In genomic region chr1:218364028-218364710, GRCh38 we compare ENCODE assay signal across 15 cellular contexts. TPM values are rescaled to one million over a fixed set of nuclear protein-coding genes. Genes with fewer than 3 reads are reported as not detected.
DNase-seq lines count a peak whose midpoint lies in the region; TF ChIP-seq lines count a peak whose summit lies in the region.
"Had no signal": no experiment of that assay in that cellular context is flagged by ENCODE, and none has a peak within 500 bp of the region (broad histone marks: within the 10 kb centered on the region; RNA-seq: fewer than 3 reads in every experiment).

No MANE protein-coding gene starts in this region.

- H3K27me3 ChIP-seq in osteoblast (ENCODE audit: insufficient read depth, low read length): no peaks in the 10 kb centered on the region
- H3K27me3 ChIP-seq in vagina: no peaks in the 10 kb centered on the region

- H3K4me1 Mint-ChIP-seq in endothelial cell (ENCODE audit: unreplicated experiment): no peaks in the 10 kb centered on the region
- H3K4me1 Mint-ChIP-seq: naive thymus-derived CD4-positive, alpha-beta T cell had no signal

- no peak overlapping the region for H3K4me3 ChIP-seq in choroid plexus epithelial cell (ENCODE audit: low read depth, low read length)
- no peak overlapping the region for H3K4me3 ChIP-seq in osteoblast (ENCODE audit: insufficient read depth, low read length)
- no peak overlapping the region for H3K4me3 ChIP-seq in vagina

- DNase-seq in NCI-H2029 (lab: John Stamatoyannopoulos, UW) (peak; percentile 24), NCI-H2029 treated with DMSO at 0.1 percent for 48 hours (lab: John Stamatoyannopoulos, UW) (no peak), choroid plexus epithelial cell (ENCODE audit: low read depth) (peak; percentile 26), osteoblast (ENCODE audit: insufficient read length, low spot score, missing footprints) (no peak), vagina (ENCODE audit: extremely low spot score in 2 of 2) (no peak), endothelial cell (ENCODE audit: low spot score) (no peak)
- DNase-seq in activated effector memory CD4-positive, alpha-beta T cell treated with anti-CD3 and anti-CD28 coated beads, Interleukin-2, amount 50 U/mL, for 16 hours: no peak
- no peak for DNase-seq in activated CD4-positive, alpha-beta T cell treated with anti-CD3 and anti-CD28 coated beads for 48 hours
- DNase-seq: DND-41; effector memory CD4-positive, alpha-beta T cell; left ventricle myocardium superior; naive thymus-derived CD4-positive, alpha-beta T cell; retina; substantia nigra had no signal

- no peak overlapping the region for H3K4me2 ChIP-seq in osteoblast (ENCODE audit: insufficient read depth, low read length)

- H4K20me1 ChIP-seq in osteoblast (ENCODE audit: insufficient read depth, low read length): no peaks in the 10 kb centered on the region

- H3K27ac ChIP-seq in osteoblast (ENCODE audit: low read depth, low read length) (peak overlapping the region; percentile 56), vagina (peak overlapping the region; percentile 49)
- H3K27ac ChIP-seq: C4-2B had no signal

- H3K27me3 Mint-ChIP-seq in endothelial cell (ENCODE audit: unreplicated experiment): peaks cover 2% of the 10 kb centered on the region

- no peak for TF ChIP-seq CTCF in choroid plexus epithelial cell (conservative IDR thresholded peaks at IDR 0.05; ENCODE audit: low read depth, low read length)
- TF ChIP-seq CTCF in osteoblast (IDR thresholded peaks at IDR 0.05; ENCODE audit: extremely low read depth, low read depth, low read length): no peak
- TF ChIP-seq CTCF in vagina (IDR thresholded peaks at IDR 0.05): no peak
- no peak for TF ChIP-seq CTCF in endothelial cell (IDR thresholded peaks at IDR 0.05; ENCODE audit: unreplicated experiment)

- H3K4me1 ChIP-seq in osteoblast (ENCODE audit: insufficient read depth, low read length) (peaks cover 23% of the 10 kb centered on the region), vagina (peaks cover 36% of the 10 kb centered on the region)

- no peaks in the 10 kb centered on the region for H3K9me3 Mint-ChIP-seq in endothelial cell (ENCODE audit: unreplicated experiment)
- H3K9me3 Mint-ChIP-seq: naive thymus-derived CD4-positive, alpha-beta T cell had no signal

- H3K36me3 Mint-ChIP-seq in endothelial cell (ENCODE audit: low read depth, unreplicated experiment): no peaks in the 10 kb centered on the region
- H3K36me3 Mint-ChIP-seq: naive thymus-derived CD4-positive, alpha-beta T cell had no signal

- no peak for TF ChIP-seq POLR2A in vagina (IDR thresholded peaks at IDR 0.05)

- peaks cover 9% of the 10 kb centered on the region for H3K36me3 ChIP-seq in osteoblast (ENCODE audit: insufficient read depth, low read length)
- H3K36me3 ChIP-seq in vagina: no peaks in the 10 kb centered on the region

- no peaks in the 10 kb centered on the region for H3K9me3 ChIP-seq in osteoblast (ENCODE audit: low read depth, low read length)
- H3K9me3 ChIP-seq in vagina: no peaks in the 10 kb centered on the region

- H3K79me2 ChIP-seq in osteoblast (ENCODE audit: insufficient read depth, low read length): peaks cover 53% of the 10 kb centered on the region

- intact Hi-C loops in vagina (cut with DNase I): no loop called here

- H3K27ac Mint-ChIP-seq in endothelial cell (ENCODE audit: unreplicated experiment): no peak overlapping the region

- no peak overlapping the region for H3K4me3 Mint-ChIP-seq in endothelial cell (ENCODE audit: unreplicated experiment)
- H3K4me3 Mint-ChIP-seq: naive thymus-derived CD4-positive, alpha-beta T cell had no signal

- H2AFZ ChIP-seq in osteoblast (ENCODE audit: low read length): no peak overlapping the region

RNA-seq across cellular contexts. Expression of gene TGFB2, which starts 19.0 kb away (rescaled TPM):
- 12.7 and 13.4 TPM in 2 replicates for total RNA-seq in osteoblast
- 16.9 TPM for total RNA-seq in vagina
- 0.62 TPM for total RNA-seq in endothelial cell (ENCODE audit: unreplicated experiment)
- total RNA-seq: naive thymus-derived CD4-positive, alpha-beta T cell had no signal

Comparison
In these comparisons a context has a peak if more than half of its experiments do, and no peak if none do; other contexts are left out.
1. DNase-seq: peak in NCI-H2029 (single experiment) and choroid plexus epithelial cell (single experiment); none in NCI-H2029 treated with DMSO at 0.1 percent for 48 hours (single experiment), osteoblast (single experiment), vagina (0 of 2), activated effector memory CD4-positive, alpha-beta T cell treated with anti-CD3 and anti-CD28 coated beads, Interleukin-2, amount 50 U/mL, for 16 hours (single experiment), endothelial cell (single experiment) and activated CD4-positive, alpha-beta T cell treated with anti-CD3 and anti-CD28 coated beads for 48 hours (single experiment).